Comparison of ENCODE assay signal across 20 cellular contexts in the genomic region with DNA sequence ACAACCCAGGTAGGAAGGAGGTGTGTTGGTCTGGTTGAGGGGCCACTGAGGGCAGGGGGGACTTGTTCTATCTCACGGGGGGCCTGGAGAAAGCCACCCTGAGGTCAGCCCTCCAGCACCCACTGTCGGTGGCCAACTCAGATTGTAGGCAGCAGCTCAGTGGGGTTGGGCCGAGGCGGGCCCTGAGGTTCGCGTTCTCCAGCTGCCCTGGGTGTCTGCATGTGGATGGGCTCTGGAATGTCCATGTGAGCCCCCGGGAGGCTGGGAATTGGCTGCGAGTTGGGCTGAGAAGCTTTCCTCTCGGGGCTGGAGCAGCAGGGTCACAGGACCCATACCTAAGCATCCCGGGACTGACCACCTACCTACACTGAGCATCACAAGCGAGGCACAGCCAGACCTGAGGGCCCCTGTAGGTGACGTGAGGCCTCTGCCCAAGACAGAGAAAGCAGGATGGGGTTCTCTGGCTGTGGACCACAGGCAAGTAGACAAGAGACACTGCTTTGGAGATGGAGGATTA.
"Had no signal": no experiment of that assay in that cellular context is flagged by ENCODE, and none has a peak within 500 bp of the region (broad histone marks: within the 10 kb centered on the region; RNA-seq: fewer than 3 reads in every experiment).

No MANE protein-coding gene starts in this region.

- FAIRE-seq: keratinocyte had no signal

- DNase-seq: effector memory CD8-positive, alpha-beta T cell; esophagus squamous epithelium; foreskin fibroblast; immature natural killer cell; mucosa of descending colon; naive thymus-derived CD8-positive, alpha-beta T cell; nucleus accumbens; stimulated activated CD4-positive, alpha-beta T cell treated with anti-CD3 and anti-CD28 coated beads, Interleukin-12 subunit alpha, Interleukin-12 subunit beta, amount 100 ng/mL, for 4 hours; stimulated activated naive CD4-positive, alpha-beta T cell; stomach; substantia nigra; transverse colon had no signal

- H3K36me3 ChIP-seq: esophagus squamous epithelium, gastroesophageal sphincter, ovary, prostate gland, stomach, thoracic aorta, transverse colon had no signal

- H3K4me3 Mint-ChIP-seq: effector memory CD8-positive, alpha-beta T cell; immature natural killer cell; naive thymus-derived CD8-positive, alpha-beta T cell; neural crest cell had no signal

- H3K9me3 ChIP-seq: esophagus squamous epithelium, mucosa of descending colon, ovary, prostate gland, stomach, thoracic aorta, transverse colon had no signal

- H3K27ac ChIP-seq: ovary, prostate gland, skin epidermis, stomach, thoracic aorta, transverse colon had no signal

- H3K27me3 ChIP-seq: esophagus squamous epithelium, gastroesophageal sphincter, ovary, stomach, transverse colon had no signal

- H3K4me1 ChIP-seq: prostate gland had no signal

- H3K36me3 Mint-ChIP-seq: immature natural killer cell had no signal

- ATAC-seq: effector memory CD8-positive, alpha-beta T cell; gastroesophageal sphincter; mucosa of descending colon; naive thymus-derived CD8-positive, alpha-beta T cell; sciatic nerve had no signal

- H3K4me3 ChIP-seq: esophagus squamous epithelium, gastroesophageal sphincter, mucosa of descending colon, ovary, prostate gland, skin epidermis, stomach, thoracic aorta, transverse colon had no signal

- H3K27ac Mint-ChIP-seq: effector memory CD8-positive, alpha-beta T cell; naive thymus-derived CD8-positive, alpha-beta T cell had no signal

- H3K27me3 Mint-ChIP-seq: naive thymus-derived CD8-positive, alpha-beta T cell had no signal
